14 cellular contexts compared by ENCODE assay signal in genomic region chr3:71441925-71442620, GRCh38.
DNase-seq lines count a peak whose midpoint lies in the region; ATAC-seq and TF ChIP-seq lines count a peak whose summit lies in the region.
"Had no signal": no experiment of that assay in that cellular context is flagged by ENCODE, and none has a peak within 500 bp of the region (broad histone marks: within the 10 kb centered on the region; RNA-seq: fewer than 3 reads in every experiment).

No MANE protein-coding gene starts in this region.

- POLR2A ChIA-PET in activated CD4-positive, alpha-beta T cell treated with anti-CD3 and anti-CD28 coated beads, Interleukin-2, amount 10 ng/mL, durations not matched to agents 7 days and 5 days (lab: Charles Lee) = no interaction called here

- peaks cover 91% of the 10 kb centered on the region for H3K4me1 Mint-ChIP-seq in activated CD4-positive, alpha-beta T cell treated with anti-CD3 and anti-CD28 coated beads, Interleukin-2, amount 10 ng/mL, durations not matched to agents 7 days and 5 days
- H3K4me1 Mint-ChIP-seq in chondrocyte (ENCODE audit: low read depth) = peaks cover 89% of the 10 kb centered on the region
- H3K4me1 Mint-ChIP-seq: neural crest cell had no signal

- peaks cover 2% of the 10 kb centered on the region for H3K9me3 Mint-ChIP-seq in activated CD4-positive, alpha-beta T cell treated with anti-CD3 and anti-CD28 coated beads, Interleukin-2, amount 10 ng/mL, durations not matched to agents 7 days and 5 days
- H3K9me3 Mint-ChIP-seq in chondrocyte (ENCODE audit: low read depth) = no peaks in the 10 kb centered on the region
- H3K9me3 Mint-ChIP-seq: neural crest cell had no signal

- CTCF ChIA-PET in activated CD4-positive, alpha-beta T cell treated with anti-CD3 and anti-CD28 coated beads, Interleukin-2, amount 10 ng/mL, durations not matched to agents 7 days and 5 days (lab: Charles Lee) = interaction anchor here (0.6 to 2.0 kb wide), 9 partner anchors 8 to 1412 kb away, joined by 3 to 10 read pairs (median 4); no protein-coding TSS in a partner anchor

- peak overlapping the region; percentile 91 for H3K27ac Mint-ChIP-seq in activated CD4-positive, alpha-beta T cell treated with anti-CD3 and anti-CD28 coated beads, Interleukin-2, amount 10 ng/mL, durations not matched to agents 7 days and 5 days
- peak overlapping the region; percentile 88 for H3K27ac Mint-ChIP-seq in chondrocyte (ENCODE audit: unreplicated experiment)

- peaks cover 0 to 39% (median 23%) of the 10 kb centered on the region in 4 donors for H3K4me1 ChIP-seq in Peyer's patch
- peaks cover 6 to 82% (median 30%) of the 10 kb centered on the region in 4 donors for H3K4me1 ChIP-seq in stomach
- H3K4me1 ChIP-seq: testis had no signal

- H3K9me3 ChIP-seq in Peyer's patch (no peaks in the 10 kb centered on the region), stomach (no peaks in the 10 kb centered on the region)
- H3K9me3 ChIP-seq: left ventricle myocardium inferior, testis had no signal

- H3K36me3 ChIP-seq in Peyer's patch = no peaks in the 10 kb centered on the region
- no peaks in the 10 kb centered on the region for H3K36me3 ChIP-seq in stomach
- H3K36me3 ChIP-seq: cardiac muscle cell, left ventricle myocardium inferior had no signal

- peaks cover 24% of the 10 kb centered on the region for H3K36me3 Mint-ChIP-seq in activated CD4-positive, alpha-beta T cell treated with anti-CD3 and anti-CD28 coated beads, Interleukin-2, amount 10 ng/mL, durations not matched to agents 7 days and 5 days (ENCODE audit: low read depth)
- H3K36me3 Mint-ChIP-seq in chondrocyte (ENCODE audit: low read depth) = peaks cover 4% of the 10 kb centered on the region

- no peak for DNase-seq in activated CD4-positive, alpha-beta T cell treated with anti-CD3 and anti-CD28 coated beads, Interleukin-2, amount 10 ng/mL, durations not matched to agents 7 days and 5 days
- no peak for DNase-seq in activated CD4-positive, alpha-beta T cell treated with anti-CD3 and anti-CD28 coated beads, Interleukin-2, amount 50 U/mL, for 4 hours
- DNase-seq in Peyer's patch (peak in 1 of 3 donors; percentile 50), chondrocyte (ENCODE audit: low spot score) (no peak), stomach (no peak)
- no peak for DNase-seq in stimulated activated naive CD4-positive, alpha-beta T cell (lab: John Stamatoyannopoulos, UW)
- DNase-seq: DMS153, NCI-H2081, testis had no signal

- no peak for TF ChIP-seq POLR2A in Peyer's patch (IDR thresholded peaks at IDR 0.05)
- TF ChIP-seq POLR2A in stomach (IDR thresholded peaks at IDR 0.05) = no peak

- WGBS in stomach, 5 donors = 88 to 94% (median 92%) methylated on average over 11 of the region's 11 CpGs

- TF ChIP-seq CTCF in Peyer's patch (IDR thresholded peaks at IDR 0.05) (no peak), chondrocyte (IDR thresholded peaks at IDR 0.05) (no peak), stomach (IDR thresholded peaks at IDR 0.05) (no peak)

- H3K4me3 ChIP-seq in Peyer's patch (no peak overlapping the region), stomach (no peak overlapping the region)
- H3K4me3 ChIP-seq: cardiac muscle cell, left ventricle myocardium inferior, testis had no signal

- no peak for ATAC-seq in HG02885 (IDR thresholded peaks at IDR 0.05; ENCODE audit: poor library complexity, unreplicated experiment)
- ATAC-seq in HG02973 (IDR thresholded peaks at IDR 0.05; ENCODE audit: unreplicated experiment) = no peak

- H3K27ac ChIP-seq in Peyer's patch (peak overlapping the region in 3 of 4 donors; percentile 76 to 87 (median 84)), stomach (peak overlapping the region in 3 of 5 donors; percentile 19 to 85 (median 65))
- H3K27ac ChIP-seq: cardiac muscle cell, left ventricle myocardium inferior, testis had no signal

- H3K27me3 ChIP-seq in Peyer's patch = no peaks in the 10 kb centered on the region
- H3K27me3 ChIP-seq in stomach = no peaks in the 10 kb centered on the region
- H3K27me3 ChIP-seq: cardiac muscle cell, testis had no signal

- H3K4me3 Mint-ChIP-seq in activated CD4-positive, alpha-beta T cell treated with anti-CD3 and anti-CD28 coated beads, Interleukin-2, amount 10 ng/mL, durations not matched to agents 7 days and 5 days = peak overlapping the region; percentile 45
- no peak overlapping the region for H3K4me3 Mint-ChIP-seq in chondrocyte (ENCODE audit: unreplicated experiment)
- H3K4me3 Mint-ChIP-seq: neural crest cell had no signal

- no peaks in the 10 kb centered on the region for H3K27me3 Mint-ChIP-seq in activated CD4-positive, alpha-beta T cell treated with anti-CD3 and anti-CD28 coated beads, Interleukin-2, amount 10 ng/mL, durations not matched to agents 7 days and 5 days
- H3K27me3 Mint-ChIP-seq in chondrocyte (ENCODE audit: low read depth) = no peaks in the 10 kb centered on the region

- TF ChIP-seq EP300 in stomach (IDR thresholded peaks at IDR 0.05) = no peak

- intact Hi-C loops in stomach (cut with DNase I; ENCODE audit: low total_unique reads) = no loop called here
